In the genomic region with DNA sequence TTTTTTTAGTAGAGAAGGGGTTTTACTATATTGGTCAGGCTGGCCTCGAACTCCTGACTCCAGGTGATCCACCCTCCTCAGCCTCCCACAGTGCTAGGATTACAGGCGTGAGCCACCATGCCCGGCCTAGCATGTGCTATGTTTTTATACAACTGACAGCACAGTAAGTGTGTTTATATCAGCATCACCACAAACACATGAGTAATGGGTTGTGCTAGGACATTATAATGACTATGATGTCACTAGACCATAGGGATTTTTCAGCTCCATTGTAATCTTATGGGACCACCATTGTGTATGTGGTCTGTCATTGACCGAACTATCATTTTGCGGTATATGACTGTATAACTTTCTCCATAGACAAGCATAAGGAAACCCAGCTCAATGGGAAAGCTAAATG, we compare ENCODE assay signal across 23 cellular contexts. TPM values are rescaled to one million over a fixed set of nuclear protein-coding genes. Genes with fewer than 3 reads are reported as not detected.
DNase-seq lines count a peak whose midpoint lies in the region; ATAC-seq, FAIRE-seq and TF ChIP-seq lines count a peak whose summit lies in the region.
"Had no signal": no experiment of that assay in that cellular context is flagged by ENCODE, and none has a peak within 500 bp of the region (broad histone marks: within the 10 kb centered on the region; RNA-seq: fewer than 3 reads in every experiment).

No MANE protein-coding gene starts in this region.

- in situ Hi-C loops in HepG2 (cut with HindIII; ENCODE audit: extremely low pct_ligation_motif_present, low pct_unique_long_range_greater_than_20kb), result no loop called here
- in situ Hi-C loops in K562 (cut with MboI), result no loop called here
- in situ Hi-C loops in brain microvascular endothelial cell (cut with HindIII; ENCODE audit: low pct_ligation_motif_present, low sequenced_read_pairs), result no loop called here

- no peak for FAIRE-seq in HepG2 (lab: Jason Lieb, UNC)
- FAIRE-seq in K562 (lab: Jason Lieb, UNC), result no peak
- no peak for FAIRE-seq in urothelium cell line (lab: Jason Lieb, UNC)
- FAIRE-seq: A549, GM12878, GM19239, H54, HTR-8/SVneo had no signal

- H3K9ac ChIP-seq in HepG2 (ENCODE audit: insufficient read depth, low read depth, low read length) (no peak overlapping the region), K562 (ENCODE audit: insufficient read depth in 1 of 2, low read depth in 2 of 2, low read length in 2 of 2) (no peak overlapping the region)
- H3K9ac ChIP-seq: GM23248 had no signal

- H3K79me2 ChIP-seq in HepG2 (ENCODE audit: insufficient read depth, low read length) (no peaks in the 10 kb centered on the region), K562 (ENCODE audit: control insufficient read depth, insufficient read depth, low read length) (no peaks in the 10 kb centered on the region)

- H3K4me3 ChIP-seq in HepG2 (replicated peaks in 1 of 3; ENCODE audit: insufficient read depth in 1 of 3, low read depth in 2 of 3, low read length in 3 of 3) (no peak overlapping the region), right lobe of liver (no peak overlapping the region), K562 (no peak overlapping the region), brain microvascular endothelial cell (ENCODE audit: low read depth, low read length) (no peak overlapping the region)
- H3K4me3 ChIP-seq: A549, GM12878, GM23248 had no signal

- TF ChIP-seq POLR2A in HepG2 (IDR thresholded peaks at IDR 0.05; ENCODE audit: insufficient read depth in 1 of 2, low read depth in 2 of 2, low read length in 2 of 2) (no peak), right lobe of liver (IDR thresholded peaks at IDR 0.05) (no peak), K562 (conservative IDR thresholded peaks at IDR 0.05) (no peak)

- WGBS in HepG2 (ENCODE audit: low lambda C conversion rate), result 67% methylated on average over 5 of the region's 5 CpGs
- WGBS in right lobe of liver (ENCODE audit: insufficient coverage, low coverage, low lambda C conversion rate, missing lambda C conversion rate), result 90% methylated on average over 5 of the region's 5 CpGs
- whole genome bisulfite sequencing in K562 (ENCODE audit: insufficient coverage, low coverage, missing lambda C conversion rate), result 84% methylated on average over 5 of the region's 5 CpGs

- H3K9me3 ChIP-seq in HepG2 (ENCODE audit: low read length) (no peaks in the 10 kb centered on the region), right lobe of liver (no peaks in the 10 kb centered on the region), K562 (replicated peaks; ENCODE audit: control insufficient read depth, insufficient read depth, low read depth, low read length) (no peaks in the 10 kb centered on the region)
- H3K9me3 ChIP-seq: A549 had no signal

- TF ChIP-seq RAD21 in HepG2 (CRISPR knock-in tag; IDR thresholded peaks at IDR 0.05), result no peak
- no peak for TF ChIP-seq RAD21 in K562 (CRISPR knock-in tag; conservative IDR thresholded peaks at IDR 0.05 in 1 of 2, IDR thresholded peaks at IDR 0.05 in 1 of 2)

- no peak for ATAC-seq in HepG2
- no peak for ATAC-seq in right lobe of liver
- ATAC-seq in K562, result no peak
- ATAC-seq: A549, GM12878, HCT116 had no signal

- CTCF ChIA-PET in HepG2 (lab: Yijun Ruan, JAX; ENCODE audit: low intra/inter-chr PET ratio, low total read pairs), result no interaction called here
- CTCF ChIA-PET in K562 (lab: Yijun Ruan, JAX; ENCODE audit: low intra/inter-chr PET ratio), result no interaction called here

- TF ChIP-seq CTCF in HepG2 (CRISPR knock-in tag; IDR thresholded peaks at IDR 0.05) (no peak), right lobe of liver (IDR thresholded peaks at IDR 0.05) (no peak), K562 (IDR thresholded peaks at IDR 0.05 in 2 of 3, conservative IDR thresholded peaks at IDR 0.05 in 1 of 3; ENCODE audit: insufficient read depth in 2 of 3, low read depth in 1 of 3, low read length in 3 of 3) (no peak), brain microvascular endothelial cell (IDR thresholded peaks at IDR 0.05; ENCODE audit: low read depth, low read length, missing control alignments) (no peak)

- BruUV-seq in HepG2 (replicated peaks; lab: Mats Ljungman, UMichigan) (no TSS peak), K562 (replicated peaks; lab: Mats Ljungman, UMichigan) (no TSS peak)

- no peaks in the 10 kb centered on the region for H3K36me3 ChIP-seq in HepG2 (replicated peaks in 1 of 2; ENCODE audit: control insufficient read depth in 1 of 2, insufficient read depth in 2 of 2, low read length in 2 of 2)
- H3K36me3 ChIP-seq in right lobe of liver, result no peaks in the 10 kb centered on the region
- no peaks in the 10 kb centered on the region for H3K36me3 ChIP-seq in K562 (ENCODE audit: control insufficient read depth, insufficient read depth, low read length)
- H3K36me3 ChIP-seq in brain microvascular endothelial cell (replicated peaks), result no peaks in the 10 kb centered on the region

- DNase-seq in HepG2 (ENCODE audit: low spot score), result no peak
- no peak for DNase-seq in right lobe of liver
- DNase-seq in LHCN-M2 (ENCODE audit: low read depth), result peak; percentile 10
- no peak for DNase-seq in K562 (ENCODE audit: extremely low read depth in 1 of 4, low spot score in 3 of 4)
- DNase-seq in foreskin melanocyte, result no peak
- DNase-seq in urothelium cell line (ENCODE audit: low spot score), result no peak
- DNase-seq in brain microvascular endothelial cell, result no peak
- no peak for DNase-seq in medulla oblongata (ENCODE audit: extremely low spot score)
- DNase-seq: AML-193; CD4-positive, alpha-beta T cell; DMS153; DMS79 treated with DMSO at 0.1 percent for 48 hours; GM23248 had no signal

- intact Hi-C loops in HepG2 (cut with micrococcal nuclease; ENCODE audit: unreplicated experiment), result no loop called here
- intact Hi-C loops in right lobe of liver (cut with DNase I), result no loop called here
- intact Hi-C loops in K562 (cut with micrococcal nuclease), result no loop called here

- H3K4me2 ChIP-seq in HepG2 (ENCODE audit: low read depth, low read length) (no peak overlapping the region), K562 (ENCODE audit: insufficient read depth, low read length) (no peak overlapping the region)
- H3K4me2 ChIP-seq: A549 had no signal

- H3K9me1 ChIP-seq in K562 (ENCODE audit: control insufficient read depth, insufficient read depth, low read length), result no peaks in the 10 kb centered on the region

- H3K4me1 ChIP-seq in HepG2 (ENCODE audit: insufficient read depth, low read length) (peaks cover 25% of the 10 kb centered on the region), right lobe of liver (no peaks in the 10 kb centered on the region), K562 (replicated peaks in 1 of 2; ENCODE audit: control insufficient read depth in 2 of 2, insufficient read depth in 2 of 2, low read length in 2 of 2) (peaks cover 17 to 20% of the 10 kb centered on the region in 2 experiments)

- POLR2A ChIA-PET in HepG2 (lab: Yijun Ruan, JAX) (interaction anchor here (1.1 kb wide), 1 partner anchor 12 kb away, joined by 6 read pairs; no protein-coding TSS in a partner anchor), K562 (lab: Yijun Ruan, JAX) (interaction anchor here (0.6 to 1.3 kb wide), 3 partner anchors 8 to 55 kb away, joined by 3 to 4 read pairs (median 3); no protein-coding TSS in a partner anchor)

- H3K27me3 ChIP-seq in HepG2 (ENCODE audit: control insufficient read depth in 1 of 2, insufficient read depth in 2 of 2, low read length in 2 of 2) (no peaks in the 10 kb centered on the region), right lobe of liver (no peaks in the 10 kb centered on the region), K562 (ENCODE audit: control insufficient read depth in 2 of 2, insufficient read depth in 2 of 2, low read length in 2 of 2) (no peaks in the 10 kb centered on the region), brain microvascular endothelial cell (replicated peaks) (no peaks in the 10 kb centered on the region)

- TF ChIP-seq EP300 in HepG2 (IDR thresholded peaks at IDR 0.05; ENCODE audit: low read depth in 2 of 2, low read length in 2 of 2) (no peak), HepG2 (CRISPR knock-in tag; IDR thresholded peaks at IDR 0.05; ENCODE audit: borderline replicate concordance) (no peak), K562 (IDR thresholded peaks at IDR 0.05; ENCODE audit: low read length) (no peak)

- H2AFZ ChIP-seq in HepG2 (ENCODE audit: low read length) (no peak overlapping the region), K562 (ENCODE audit: low read depth, low read length) (0 out of 2 replicates have a peak overlapping the region, but pooled peaks have one; percentile 0)
- H2AFZ ChIP-seq: GM23248 had no signal

- H3K27ac ChIP-seq in HepG2 (ENCODE audit: extremely low read length, insufficient read depth, low read length), result no peak overlapping the region
- H3K27ac ChIP-seq in right lobe of liver, result no peak overlapping the region
- no peak overlapping the region; the same call in 2 of the 3 replicates for H3K27ac ChIP-seq in K562 (ENCODE audit: extremely low read depth, low read depth, low read length)
- H3K27ac ChIP-seq in brain microvascular endothelial cell, result no peak overlapping the region
- H3K27ac ChIP-seq: 22Rv1, A549, C4-2B, GM23248 had no signal

- H4K20me1 ChIP-seq in HepG2 (ENCODE audit: insufficient read depth, low read length) (no peaks in the 10 kb centered on the region), K562 (replicated peaks; ENCODE audit: control insufficient read depth, insufficient read depth, low read length) (no peaks in the 10 kb centered on the region)

RNA-seq across cellular contexts. Expression of a gene that starts 6.3 kb away (rescaled TPM):
- total RNA-seq in HepG2 (2016; rRNA removed; fragmentation: Illumina TruSeq; extraction: Trizol) (0.13 and 0.15 TPM in 2 replicates), right lobe of liver (under 1 TPM in 1 of 6 experiments, not detected in 5; 0.31 TPM), LHCN-M2 (2014; rRNA removed) (not detected in 2 replicates), K562 (2014; rRNA removed) (0.08 and 0.14 TPM in 2 replicates), K562 (2014; rRNA removed; fragmentation: Illumina TruSeq; extraction: Trizol) (not detected in 2 replicates), K562 (2015; rRNA removed; fragmentation: Illumina TruSeq; extraction: Trizol) (not detected in 2 replicates), K562 (2021) (not detected in 2 replicates)
- not detected in 2 replicates for total RNA-seq in HepG2 (2016; cell fraction: cytosol; rRNA removed; fragmentation: Illumina TruSeq; extraction: Trizol; ENCODE audit: low read depth)
- 0.11 TPM in 1 of 2 replicates, not detected in the other for total RNA-seq in HepG2 (2016; cell fraction: insoluble cytoplasmic fraction; rRNA removed; fragmentation: Illumina TruSeq; extraction: Trizol)
- total RNA-seq in HepG2 (2016; cell fraction: membrane; rRNA removed; fragmentation: Illumina TruSeq; extraction: Trizol), result not detected in 2 replicates
- 0.28 TPM in 1 of 2 replicates, not detected in the other for total RNA-seq in HepG2 (2016; cell fraction: nucleus; rRNA removed; fragmentation: Illumina TruSeq; extraction: Trizol)
- polyA plus RNA-seq in HepG2 (2011; rRNA removed) (0.33 and 0.42 TPM in 2 replicates), K562 (2011; rRNA removed) (0.04 and 0.07 TPM in 2 replicates), K562 (2014; fragmentation: Illumina TruSeq; extraction: Trizol) (not detected in 2 replicates), K562 (2014; fragmentation: Nextera tagmentation; extraction: Ambion mirVana) (not detected), K562 (2014; rRNA removed) (0.78 TPM in 1 of 2 replicates, not detected in the other)
- 0.42 and 0.65 TPM in 2 replicates for polyA plus RNA-seq in HepG2 (2011; cell fraction: cytosol; rRNA removed)
- 0.16 and 0.28 TPM in 2 replicates for polyA plus RNA-seq in HepG2 (2011; cell fraction: nucleus; rRNA removed)
- 0.29 and 0.47 TPM in 2 replicates for polyA plus RNA-seq in HepG2 (2012)
- polyA plus RNA-seq in HepG2 (2016; cell fraction: cytosol; fragmentation: Illumina TruSeq; extraction: Trizol; ENCODE audit: low read depth), result not detected in 2 replicates
- polyA plus RNA-seq in HepG2 (2016; cell fraction: insoluble cytoplasmic fraction; fragmentation: Illumina TruSeq; extraction: Trizol; ENCODE audit: low read depth), result not detected in 2 replicates
- polyA plus RNA-seq in HepG2 (2016; cell fraction: membrane; fragmentation: Illumina TruSeq; extraction: Trizol; ENCODE audit: low read depth), result 0.08 TPM in 1 of 2 replicates, not detected in the other
- polyA plus RNA-seq in HepG2 (2016; cell fraction: nucleus; fragmentation: Illumina TruSeq; extraction: Trizol; ENCODE audit: insufficient read depth, low read depth), result not detected in 2 replicates
- 0.28 TPM in 1 of 2 replicates, not detected in the other for polyA minus RNA-seq in HepG2 (2011; rRNA and poly(A)+ RNA removed; ENCODE audit: low replicate concordance)
- polyA minus RNA-seq in HepG2 (2011; cell fraction: cytosol; rRNA and poly(A)+ RNA removed), result not detected in 2 replicates
- not detected in 2 replicates for polyA minus RNA-seq in HepG2 (2011; cell fraction: nucleus; rRNA and poly(A)+ RNA removed)
- polyA plus RNA-seq in LHCN-M2 (2012), result not detected
- total RNA-seq in K562 (2011; cell fraction: chromatin; rRNA removed; ENCODE audit: low replicate concordance), result 0.23 TPM in 1 of 2 replicates, not detected in the other
- total RNA-seq in K562 (2011; cell fraction: nucleolus; rRNA removed), result not detected in 2 replicates
- total RNA-seq in K562 (2011; cell fraction: nucleoplasm; rRNA removed), result 0.29 TPM in 1 of 2 replicates, not detected in the other
- 0.03 and 0.06 TPM in 2 replicates for polyA plus RNA-seq in K562 (2011; cell fraction: cytosol; rRNA removed)
- polyA plus RNA-seq in K562 (2011; cell fraction: nucleus; rRNA removed), result 0.06 TPM in 1 of 2 replicates, not detected in the other
- polyA plus RNA-seq in K562 (2012), result 0.04 TPM in 2 replicates
- polyA minus RNA-seq in K562 (2011; rRNA and poly(A)+ RNA removed), result not detected in 2 replicates
- not detected in 2 replicates for polyA minus RNA-seq in K562 (2011; cell fraction: cytosol; rRNA and poly(A)+ RNA removed)
- not detected in 2 replicates for polyA minus RNA-seq in K562 (2011; cell fraction: nucleus; rRNA and poly(A)+ RNA removed)
- total RNA-seq: CD4-positive, alpha-beta T cell; G401; GM12878; GM23248 had no signal
- polyA plus RNA-seq: A549, BJ, GM12878, GM23248 had no signal

RNA-seq across cellular contexts. Expression of a gene that starts 10.7 kb away (rescaled TPM):
- 47.8 and 49.5 TPM in 2 replicates for total RNA-seq in HepG2 (2016; rRNA removed; fragmentation: Illumina TruSeq; extraction: Trizol)
- total RNA-seq in HepG2 (2016; cell fraction: cytosol; rRNA removed; fragmentation: Illumina TruSeq; extraction: Trizol; ENCODE audit: low read depth), result 8.2 and 9.6 TPM in 2 replicates
- total RNA-seq in HepG2 (2016; cell fraction: insoluble cytoplasmic fraction; rRNA removed; fragmentation: Illumina TruSeq; extraction: Trizol), result 45.9 and 51.2 TPM in 2 replicates
- 16.1 and 17.9 TPM in 2 replicates for total RNA-seq in HepG2 (2016; cell fraction: membrane; rRNA removed; fragmentation: Illumina TruSeq; extraction: Trizol)
- total RNA-seq in HepG2 (2016; cell fraction: nucleus; rRNA removed; fragmentation: Illumina TruSeq; extraction: Trizol), result 31.1 and 42.8 TPM in 2 replicates
- polyA plus RNA-seq in HepG2 (2011; rRNA removed), result 47.2 and 54.2 TPM in 2 replicates
- 25.8 and 40.7 TPM in 2 replicates for polyA plus RNA-seq in HepG2 (2011; cell fraction: cytosol; rRNA removed)
- 98.0 and 106 TPM in 2 replicates for polyA plus RNA-seq in HepG2 (2011; cell fraction: nucleus; rRNA removed)
- 29.7 and 35.8 TPM in 2 replicates for polyA plus RNA-seq in HepG2 (2012)
- 3.9 and 4.7 TPM in 2 replicates for polyA plus RNA-seq in HepG2 (2016; cell fraction: cytosol; fragmentation: Illumina TruSeq; extraction: Trizol; ENCODE audit: low read depth)
- polyA plus RNA-seq in HepG2 (2016; cell fraction: insoluble cytoplasmic fraction; fragmentation: Illumina TruSeq; extraction: Trizol; ENCODE audit: low read depth), result 51.7 and 55.3 TPM in 2 replicates
- 8.9 and 9.2 TPM in 2 replicates for polyA plus RNA-seq in HepG2 (2016; cell fraction: membrane; fragmentation: Illumina TruSeq; extraction: Trizol; ENCODE audit: low read depth)
- 87.0 and 102 TPM in 2 replicates for polyA plus RNA-seq in HepG2 (2016; cell fraction: nucleus; fragmentation: Illumina TruSeq; extraction: Trizol; ENCODE audit: insufficient read depth, low read depth)
- polyA minus RNA-seq in HepG2 (2011; rRNA and poly(A)+ RNA removed; ENCODE audit: low replicate concordance), result 56.1 and 62.6 TPM in 2 replicates
- 13.5 and 15.9 TPM in 2 replicates for polyA minus RNA-seq in HepG2 (2011; cell fraction: cytosol; rRNA and poly(A)+ RNA removed)
- 14.4 and 15.9 TPM in 2 replicates for polyA minus RNA-seq in HepG2 (2011; cell fraction: nucleus; rRNA and poly(A)+ RNA removed)
- 10 to 100 TPM; 20.0 to 42.6 (median 24.9) TPM for total RNA-seq in right lobe of liver
- total RNA-seq in LHCN-M2 (2014; rRNA removed), result 71.4 and 77.4 TPM in 2 replicates
- 57.0 TPM for polyA plus RNA-seq in LHCN-M2 (2012)
- 118 and 268 TPM in 2 replicates for total RNA-seq in K562 (2011; cell fraction: chromatin; rRNA removed; ENCODE audit: low replicate concordance)
- 193 and 210 TPM in 2 replicates for total RNA-seq in K562 (2011; cell fraction: nucleolus; rRNA removed)
- 181 and 191 TPM in 2 replicates for total RNA-seq in K562 (2011; cell fraction: nucleoplasm; rRNA removed)
- 162 and 176 TPM in 2 replicates for total RNA-seq in K562 (2014; rRNA removed)
- total RNA-seq in K562 (2014; rRNA removed; fragmentation: Illumina TruSeq; extraction: Trizol), result 75.2 and 76.7 TPM in 2 replicates
- 79.2 and 83.5 TPM in 2 replicates for total RNA-seq in K562 (2015; rRNA removed; fragmentation: Illumina TruSeq; extraction: Trizol)
- 200 and 219 TPM in 2 replicates for total RNA-seq in K562 (2021)
- 127 and 246 TPM in 2 replicates for polyA plus RNA-seq in K562 (2011; rRNA removed)
- polyA plus RNA-seq in K562 (2011; cell fraction: cytosol; rRNA removed), result 168 and 216 TPM in 2 replicates
- polyA plus RNA-seq in K562 (2011; cell fraction: nucleus; rRNA removed), result 321 and 394 TPM in 2 replicates
- polyA plus RNA-seq in K562 (2012), result 161 and 213 TPM in 2 replicates
- 154 and 187 TPM in 2 replicates for polyA plus RNA-seq in K562 (2014; fragmentation: Illumina TruSeq; extraction: Trizol)
- polyA plus RNA-seq in K562 (2014; fragmentation: Nextera tagmentation; extraction: Ambion mirVana), result 1 to 10 TPM; 5.5 to 7.9 TPM
- polyA plus RNA-seq in K562 (2014; rRNA removed), result 195 and 208 TPM in 2 replicates
- polyA minus RNA-seq in K562 (2011; rRNA and poly(A)+ RNA removed), result 79.4 and 82.2 TPM in 2 replicates
- polyA minus RNA-seq in K562 (2011; cell fraction: cytosol; rRNA and poly(A)+ RNA removed), result 58.5 and 79.5 TPM in 2 replicates
- polyA minus RNA-seq in K562 (2011; cell fraction: nucleus; rRNA and poly(A)+ RNA removed), result 66.8 and 85.3 TPM in 2 replicates

RNA-seq across cellular contexts. Expression of a gene that starts 45.8 kb away (rescaled TPM):
- total RNA-seq in HepG2 (2016; rRNA removed; fragmentation: Illumina TruSeq; extraction: Trizol) (0.29 TPM in 1 of 2 replicates, not detected in the other), right lobe of liver (1 to 10 TPM in 1 of 6 experiments, under 1 TPM in 3, not detected in 2; 0.29 to 1.1 (median 0.54) TPM), LHCN-M2 (2014; rRNA removed) (not detected in 2 replicates), K562 (2014; rRNA removed) (0.16 TPM in 1 of 2 replicates, not detected in the other), K562 (2014; rRNA removed; fragmentation: Illumina TruSeq; extraction: Trizol) (0.07 TPM in 1 of 2 replicates, not detected in the other), K562 (2015; rRNA removed; fragmentation: Illumina TruSeq; extraction: Trizol) (not detected in 2 replicates), K562 (2021) (0.20 and 0.24 TPM in 2 replicates)
- 0.20 TPM in 1 of 2 replicates, not detected in the other for total RNA-seq in HepG2 (2016; cell fraction: cytosol; rRNA removed; fragmentation: Illumina TruSeq; extraction: Trizol; ENCODE audit: low read depth)
- 0.18 and 0.50 TPM in 2 replicates for total RNA-seq in HepG2 (2016; cell fraction: insoluble cytoplasmic fraction; rRNA removed; fragmentation: Illumina TruSeq; extraction: Trizol)
- 0.09 TPM in 1 of 2 replicates, not detected in the other for total RNA-seq in HepG2 (2016; cell fraction: membrane; rRNA removed; fragmentation: Illumina TruSeq; extraction: Trizol)
- total RNA-seq in HepG2 (2016; cell fraction: nucleus; rRNA removed; fragmentation: Illumina TruSeq; extraction: Trizol), result 0.22 and 0.38 TPM in 2 replicates
- polyA plus RNA-seq in HepG2 (2011; rRNA removed) (0.79 and 1.8 TPM in 2 replicates), K562 (2011; rRNA removed) (0.09 and 0.21 TPM in 2 replicates), K562 (2014; fragmentation: Illumina TruSeq; extraction: Trizol) (0.15 TPM in 1 of 2 replicates, not detected in the other), K562 (2014; fragmentation: Nextera tagmentation; extraction: Ambion mirVana) (not detected), K562 (2014; rRNA removed) (0.13 TPM in 1 of 2 replicates, not detected in the other)
- 1.6 and 1.9 TPM in 2 replicates for polyA plus RNA-seq in HepG2 (2011; cell fraction: cytosol; rRNA removed)
- polyA plus RNA-seq in HepG2 (2011; cell fraction: nucleus; rRNA removed), result 0.68 and 0.78 TPM in 2 replicates
- 0.32 and 0.55 TPM in 2 replicates for polyA plus RNA-seq in HepG2 (2012)
- polyA plus RNA-seq in HepG2 (2016; cell fraction: cytosol; fragmentation: Illumina TruSeq; extraction: Trizol; ENCODE audit: low read depth), result not detected in 2 replicates
- polyA plus RNA-seq in HepG2 (2016; cell fraction: insoluble cytoplasmic fraction; fragmentation: Illumina TruSeq; extraction: Trizol; ENCODE audit: low read depth), result 0.14 TPM in 1 of 2 replicates, not detected in the other
- polyA plus RNA-seq in HepG2 (2016; cell fraction: membrane; fragmentation: Illumina TruSeq; extraction: Trizol; ENCODE audit: low read depth), result 0.11 TPM in 1 of 2 replicates, not detected in the other
- polyA plus RNA-seq in HepG2 (2016; cell fraction: nucleus; fragmentation: Illumina TruSeq; extraction: Trizol; ENCODE audit: insufficient read depth, low read depth), result 0.28 and 0.51 TPM in 2 replicates
- polyA minus RNA-seq in HepG2 (2011; rRNA and poly(A)+ RNA removed; ENCODE audit: low replicate concordance), result 0.12 TPM in 1 of 2 replicates, not detected in the other
- 0.49 and 0.53 TPM in 2 replicates for polyA minus RNA-seq in HepG2 (2011; cell fraction: cytosol; rRNA and poly(A)+ RNA removed)
- 0.52 and 0.99 TPM in 2 replicates for polyA minus RNA-seq in HepG2 (2011; cell fraction: nucleus; rRNA and poly(A)+ RNA removed)
- not detected for polyA plus RNA-seq in LHCN-M2 (2012)
- total RNA-seq in K562 (2011; cell fraction: chromatin; rRNA removed; ENCODE audit: low replicate concordance), result 0.88 and 1.0 TPM in 2 replicates
- 1.2 TPM in 1 of 2 replicates, not detected in the other for total RNA-seq in K562 (2011; cell fraction: nucleolus; rRNA removed)
- 1.1 TPM in 1 of 2 replicates, not detected in the other for total RNA-seq in K562 (2011; cell fraction: nucleoplasm; rRNA removed)
- 0.09 and 0.30 TPM in 2 replicates for polyA plus RNA-seq in K562 (2011; cell fraction: cytosol; rRNA removed)
- 0.41 and 0.67 TPM in 2 replicates for polyA plus RNA-seq in K562 (2011; cell fraction: nucleus; rRNA removed)
- polyA plus RNA-seq in K562 (2012), result 0.04 and 0.07 TPM in 2 replicates
- not detected in 2 replicates for polyA minus RNA-seq in K562 (2011; rRNA and poly(A)+ RNA removed)
- polyA minus RNA-seq in K562 (2011; cell fraction: cytosol; rRNA and poly(A)+ RNA removed), result not detected in 2 replicates
- polyA minus RNA-seq in K562 (2011; cell fraction: nucleus; rRNA and poly(A)+ RNA removed), result 0.22 and 0.27 TPM in 2 replicates
- total RNA-seq: CD4-positive, alpha-beta T cell; G401; GM23248 had no signal
- polyA plus RNA-seq: GM23248 had no signal

RNA-seq across cellular contexts. Expression of a gene that starts 52.5 kb away (rescaled TPM):
- total RNA-seq in HepG2 (2016; rRNA removed; fragmentation: Illumina TruSeq; extraction: Trizol) (6.8 and 23.9 TPM in 2 replicates), right lobe of liver (10 to 100 TPM; 32.1 to 81.5 (median 44.9) TPM), LHCN-M2 (2014; rRNA removed) (10.1 and 10.2 TPM in 2 replicates), K562 (2014; rRNA removed) (17.5 and 21.2 TPM in 2 replicates), K562 (2014; rRNA removed; fragmentation: Illumina TruSeq; extraction: Trizol) (17.2 and 17.6 TPM in 2 replicates), K562 (2015; rRNA removed; fragmentation: Illumina TruSeq; extraction: Trizol) (16.2 and 17.5 TPM in 2 replicates), K562 (2021) (48.5 and 54.6 TPM in 2 replicates)
- 8.4 and 11.8 TPM in 2 replicates for total RNA-seq in HepG2 (2016; cell fraction: cytosol; rRNA removed; fragmentation: Illumina TruSeq; extraction: Trizol; ENCODE audit: low read depth)
- total RNA-seq in HepG2 (2016; cell fraction: insoluble cytoplasmic fraction; rRNA removed; fragmentation: Illumina TruSeq; extraction: Trizol), result 6.3 and 23.7 TPM in 2 replicates
- 9.0 and 9.3 TPM in 2 replicates for total RNA-seq in HepG2 (2016; cell fraction: membrane; rRNA removed; fragmentation: Illumina TruSeq; extraction: Trizol)
- total RNA-seq in HepG2 (2016; cell fraction: nucleus; rRNA removed; fragmentation: Illumina TruSeq; extraction: Trizol), result 45.2 and 52.0 TPM in 2 replicates
- polyA plus RNA-seq in HepG2 (2011; rRNA removed) (53.3 and 68.4 TPM in 2 replicates), K562 (2011; rRNA removed) (39.2 and 70.5 TPM in 2 replicates), K562 (2014; fragmentation: Illumina TruSeq; extraction: Trizol) (37.7 and 39.0 TPM in 2 replicates), K562 (2014; fragmentation: Nextera tagmentation; extraction: Ambion mirVana) (1 to 10 TPM; 2.0 to 2.8 TPM), K562 (2014; rRNA removed) (30.5 and 32.4 TPM in 2 replicates)
- 12.0 and 12.6 TPM in 2 replicates for polyA plus RNA-seq in HepG2 (2011; cell fraction: cytosol; rRNA removed)
- 382 and 397 TPM in 2 replicates for polyA plus RNA-seq in HepG2 (2011; cell fraction: nucleus; rRNA removed)
- 27.8 and 32.4 TPM in 2 replicates for polyA plus RNA-seq in HepG2 (2012)
- polyA plus RNA-seq in HepG2 (2016; cell fraction: cytosol; fragmentation: Illumina TruSeq; extraction: Trizol; ENCODE audit: low read depth), result 1.2 and 1.4 TPM in 2 replicates
- 5.6 and 6.1 TPM in 2 replicates for polyA plus RNA-seq in HepG2 (2016; cell fraction: insoluble cytoplasmic fraction; fragmentation: Illumina TruSeq; extraction: Trizol; ENCODE audit: low read depth)
- polyA plus RNA-seq in HepG2 (2016; cell fraction: membrane; fragmentation: Illumina TruSeq; extraction: Trizol; ENCODE audit: low read depth), result 2.8 and 3.1 TPM in 2 replicates
- polyA plus RNA-seq in HepG2 (2016; cell fraction: nucleus; fragmentation: Illumina TruSeq; extraction: Trizol; ENCODE audit: insufficient read depth, low read depth), result 77.1 and 87.3 TPM in 2 replicates
- polyA minus RNA-seq in HepG2 (2011; rRNA and poly(A)+ RNA removed; ENCODE audit: low replicate concordance), result 69.8 and 79.8 TPM in 2 replicates
- 11.9 and 15.7 TPM in 2 replicates for polyA minus RNA-seq in HepG2 (2011; cell fraction: cytosol; rRNA and poly(A)+ RNA removed)
- polyA minus RNA-seq in HepG2 (2011; cell fraction: nucleus; rRNA and poly(A)+ RNA removed), result 124 and 138 TPM in 2 replicates
- 13.0 TPM for polyA plus RNA-seq in LHCN-M2 (2012)
- total RNA-seq in K562 (2011; cell fraction: chromatin; rRNA removed; ENCODE audit: low replicate concordance), result 420 and 854 TPM in 2 replicates
- total RNA-seq in K562 (2011; cell fraction: nucleolus; rRNA removed), result 362 and 382 TPM in 2 replicates
- 379 and 427 TPM in 2 replicates for total RNA-seq in K562 (2011; cell fraction: nucleoplasm; rRNA removed)
- polyA plus RNA-seq in K562 (2011; cell fraction: cytosol; rRNA removed), result 23.7 and 25.8 TPM in 2 replicates
- polyA plus RNA-seq in K562 (2011; cell fraction: nucleus; rRNA removed), result 496 and 545 TPM in 2 replicates
- 27.0 and 59.7 TPM in 2 replicates for polyA plus RNA-seq in K562 (2012)
- 57.7 and 57.8 TPM in 2 replicates for polyA minus RNA-seq in K562 (2011; rRNA and poly(A)+ RNA removed)
- polyA minus RNA-seq in K562 (2011; cell fraction: cytosol; rRNA and poly(A)+ RNA removed), result 16.8 and 28.1 TPM in 2 replicates
- polyA minus RNA-seq in K562 (2011; cell fraction: nucleus; rRNA and poly(A)+ RNA removed), result 118 and 144 TPM in 2 replicates
